8 cellular contexts compared by ENCODE assay signal in genomic region chr10:96863922-96864543, GRCh38. TPM values are rescaled to one million over a fixed set of nuclear protein-coding genes. Genes with fewer than 3 reads are reported as not detected.
A peak's percentile ranks its signal among the peaks of the same experiment; 100 is the strongest.
DNase-seq lines count a peak whose midpoint lies in the region; ATAC-seq, FAIRE-seq and TF ChIP-seq lines count a peak whose summit lies in the region.

No MANE protein-coding gene starts in this region.

- H3K79me2 ChIP-seq in endothelial cell of umbilical vein (ENCODE audit: control insufficient read depth, insufficient read depth, low read length), result peaks cover 68% of the 10 kb centered on the region

- peaks cover 5% of the 10 kb centered on the region for H4K20me1 ChIP-seq in endothelial cell of umbilical vein (replicated peaks; ENCODE audit: control insufficient read depth, extremely low read depth, insufficient read depth, low read length)

- dilution Hi-C loops in endothelial cell of umbilical vein (cut with MboI; ENCODE audit: extremely low pct_ligation_motif_present, low sequenced_read_pairs), result no loop called here

- intact Hi-C loops in endothelial cell of umbilical vein (cut with micrococcal nuclease) (loop anchor here (1.0 kb wide), 1 partner anchor 277 kb away; the partner anchor contains the start of gene TM9SF3), thyroid gland (cut with DNase I) (no loop called here)

- H3K27ac ChIP-seq in endothelial cell of umbilical vein (ENCODE audit: insufficient read depth, low read depth, low read length) (peak overlapping the region; percentile 62), thyroid gland (no peak overlapping the region)

- H3K4me1 ChIP-seq in endothelial cell of umbilical vein (ENCODE audit: control insufficient read depth, extremely low read depth, insufficient read depth, low read length), result peaks cover 17% of the 10 kb centered on the region
- peaks cover 13 to 14% of the 10 kb centered on the region in 2 donors for H3K4me1 ChIP-seq in thyroid gland

- DNase-seq in GM12864 (ENCODE audit: low read depth) (peak; percentile 21), HCEC 1CT (peak; percentile 65), NCI-H345 (lab: John Stamatoyannopoulos, UW) (peak; percentile 74), endothelial cell of umbilical vein (ENCODE audit: low read depth, low spot score) (peak; percentile 79), amygdala (lab: John Stamatoyannopoulos, UW) (no peak), cortex of kidney (lab: John Stamatoyannopoulos, UW) (no peak), thyroid gland (no peak)
- no peak for DNase-seq in stimulated activated naive CD8-positive, alpha-beta T cell treated with anti-CD3 and anti-CD28 coated beads, Interleukin-15, Interleukin-2, amounts not matched to agents 100 U/mL and 50 U/mL, for 24 hours

- POLR2A ChIA-PET in endothelial cell of umbilical vein (lab: Charles Lee), result interaction anchor here (0.5 kb wide), 1 partner anchor 16 kb away, joined by 4 read pairs; no protein-coding TSS in a partner anchor

- 87% methylated on average over 3 of the region's 3 CpGs for WGBS in thyroid gland, 2 donors

- FAIRE-seq in endothelial cell of umbilical vein (lab: Jason Lieb, UNC), result peak; percentile 90

- peak; percentile 90 for ATAC-seq in stimulated activated naive CD8-positive, alpha-beta T cell treated with anti-CD3 and anti-CD28 coated beads, Interleukin-15, Interleukin-2, amounts not matched to agents 100 U/mL and 50 U/mL, for 24 hours

- no peak for TF ChIP-seq CTCF in GM12864 (IDR thresholded peaks at IDR 0.05; ENCODE audit: low read depth, low read length, missing control alignments)
- no peak for TF ChIP-seq CTCF in endothelial cell of umbilical vein (IDR thresholded peaks at IDR 0.05; ENCODE audit: extremely low read depth in 1 of 2, insufficient read depth in 1 of 2, low read depth in 1 of 2, low read length in 2 of 2)
- TF ChIP-seq CTCF in thyroid gland (IDR thresholded peaks at IDR 0.05), result no peak

- CTCF ChIA-PET in endothelial cell of umbilical vein (lab: Charles Lee), result interaction anchor here (1.0 to 1.9 kb wide), 3 partner anchors 12 to 162 kb away, joined by 3 to 7 read pairs (median 3); no protein-coding TSS in a partner anchor

- no peak overlapping the region for H3K4me3 ChIP-seq in GM12864 (ENCODE audit: low read depth, low read length)
- H3K4me3 ChIP-seq in endothelial cell of umbilical vein (replicated peaks in 1 of 3; ENCODE audit: insufficient read depth in 1 of 3, low read depth in 1 of 3, low read length in 3 of 3), result peak overlapping the region in 1 of 3 experiments; percentile 15
- H3K4me3 ChIP-seq in thyroid gland (replicated peaks in 1 of 3), result no peak overlapping the region

- H3K27me3 ChIP-seq in endothelial cell of umbilical vein (ENCODE audit: control insufficient read depth in 2 of 2, insufficient read depth in 2 of 2, low read length in 2 of 2), result no peaks in the 10 kb centered on the region
- no peaks in the 10 kb centered on the region for H3K27me3 ChIP-seq in thyroid gland

- peak overlapping the region; percentile 58 for H3K4me2 ChIP-seq in endothelial cell of umbilical vein (ENCODE audit: insufficient read depth, low read length)

- no peak overlapping the region for H2AFZ ChIP-seq in endothelial cell of umbilical vein (ENCODE audit: low read depth, low read length)

- BruUV-seq in endothelial cell of umbilical vein (replicated peaks; lab: Mats Ljungman, UMichigan), result no TSS peak

- TF ChIP-seq POLR2A in endothelial cell of umbilical vein (IDR thresholded peaks at IDR 0.05; ENCODE audit: low read depth, low read length) (no peak), thyroid gland (IDR thresholded peaks at IDR 0.05) (no peak)

- H3K9me3 ChIP-seq in endothelial cell of umbilical vein (replicated peaks; ENCODE audit: control insufficient read depth, insufficient read depth, low read length), result no peaks in the 10 kb centered on the region
- H3K9me3 ChIP-seq in thyroid gland, result no peaks in the 10 kb centered on the region

- no peaks in the 10 kb centered on the region for H3K9me1 ChIP-seq in endothelial cell of umbilical vein (replicated peaks; ENCODE audit: control insufficient read depth, extremely low read depth, insufficient read depth, low read length)

- H3K9ac ChIP-seq in endothelial cell of umbilical vein (replicated peaks; ENCODE audit: extremely low read depth, insufficient read depth, low read length), result no peak overlapping the region

- H3K36me3 ChIP-seq in endothelial cell of umbilical vein (ENCODE audit: control insufficient read depth in 2 of 2, extremely low read depth in 1 of 2, insufficient read depth in 2 of 2, low read length in 2 of 2), result peaks cover 0 to 2% of the 10 kb centered on the region in 2 experiments
- no peaks in the 10 kb centered on the region for H3K36me3 ChIP-seq in thyroid gland

TF ChIP-seq in endothelial cell of umbilical vein, 7 proteins besides CTCF, POLR2A, EP300 and RAD21:
- TF ChIP-seq POLR2AphosphoS5 (IDR thresholded peaks at IDR 0.05; ENCODE audit: insufficient read depth, low read depth, low read length) (peak; percentile 41), JUN (IDR thresholded peaks at IDR 0.05; ENCODE audit: borderline replicate concordance, insufficient read depth, insufficient read length, low read depth) (peak; percentile 88), FOS (IDR thresholded peaks at IDR 0.05; ENCODE audit: borderline replicate concordance, insufficient read depth, low read length) (peak; percentile 87), EZH2 (IDR thresholded peaks at IDR 0.05; ENCODE audit: borderline replicate concordance, low read depth, low read length, severe bottlenecking) (no peak), MYC (IDR thresholded peaks at IDR 0.05; ENCODE audit: low read depth, low read length) (no peak), MAX (IDR thresholded peaks at IDR 0.05; ENCODE audit: insufficient read depth, insufficient read length) (no peak), GATA2 (IDR thresholded peaks at IDR 0.05; ENCODE audit: insufficient read depth, insufficient read length, low read depth, low read length) (peak; percentile 90)
TF ChIP-seq in endothelial cell of umbilical vein: peak in this region for 4.

RNA-seq across cellular contexts. Expression of gene LCOR, which starts 31.9 kb away (rescaled TPM):
- total RNA-seq in endothelial cell of umbilical vein, result 32.9 and 39.0 TPM in 2 replicates
- 3.2 and 11.6 TPM in 2 replicates for polyA plus RNA-seq in endothelial cell of umbilical vein
- polyA plus RNA-seq in endothelial cell of umbilical vein (2011; cell fraction: cytosol; rRNA removed), result 4.4 and 4.7 TPM in 2 replicates
- polyA plus RNA-seq in endothelial cell of umbilical vein (2011; cell fraction: nucleus; rRNA removed), result 12.3 and 14.2 TPM in 2 replicates
- 9.9 and 13.5 TPM in 2 replicates for polyA plus RNA-seq in endothelial cell of umbilical vein (2012)
- polyA minus RNA-seq in endothelial cell of umbilical vein, result 26.4 and 28.8 TPM in 2 replicates
- 18.8 TPM for polyA minus RNA-seq in endothelial cell of umbilical vein (2011; cell fraction: cytosol; rRNA and poly(A)+ RNA removed)
- polyA minus RNA-seq in endothelial cell of umbilical vein (2011; cell fraction: nucleus; rRNA and poly(A)+ RNA removed), result 46.5 and 61.7 TPM in 2 replicates
- 10 to 100 TPM; 29.1 to 60.9 (median 42.4) TPM for total RNA-seq in thyroid gland

Comparison
In these comparisons a context has a peak if more than half of its experiments do, and no peak if none do; other contexts are left out.
1. DNase-seq: peak in GM12864 (single experiment), HCEC 1CT (single experiment), NCI-H345 (single experiment) and endothelial cell of umbilical vein (single experiment); none in stimulated activated naive CD8-positive, alpha-beta T cell treated with anti-CD3 and anti-CD28 coated beads, Interleukin-15, Interleukin-2, amounts not matched to agents 100 U/mL and 50 U/mL, for 24 hours (single experiment), amygdala (0 of 56), cortex of kidney (single experiment) and thyroid gland (0 of 2).